Comparison of ENCODE assay signal across 19 cellular contexts in the genomic region with DNA sequence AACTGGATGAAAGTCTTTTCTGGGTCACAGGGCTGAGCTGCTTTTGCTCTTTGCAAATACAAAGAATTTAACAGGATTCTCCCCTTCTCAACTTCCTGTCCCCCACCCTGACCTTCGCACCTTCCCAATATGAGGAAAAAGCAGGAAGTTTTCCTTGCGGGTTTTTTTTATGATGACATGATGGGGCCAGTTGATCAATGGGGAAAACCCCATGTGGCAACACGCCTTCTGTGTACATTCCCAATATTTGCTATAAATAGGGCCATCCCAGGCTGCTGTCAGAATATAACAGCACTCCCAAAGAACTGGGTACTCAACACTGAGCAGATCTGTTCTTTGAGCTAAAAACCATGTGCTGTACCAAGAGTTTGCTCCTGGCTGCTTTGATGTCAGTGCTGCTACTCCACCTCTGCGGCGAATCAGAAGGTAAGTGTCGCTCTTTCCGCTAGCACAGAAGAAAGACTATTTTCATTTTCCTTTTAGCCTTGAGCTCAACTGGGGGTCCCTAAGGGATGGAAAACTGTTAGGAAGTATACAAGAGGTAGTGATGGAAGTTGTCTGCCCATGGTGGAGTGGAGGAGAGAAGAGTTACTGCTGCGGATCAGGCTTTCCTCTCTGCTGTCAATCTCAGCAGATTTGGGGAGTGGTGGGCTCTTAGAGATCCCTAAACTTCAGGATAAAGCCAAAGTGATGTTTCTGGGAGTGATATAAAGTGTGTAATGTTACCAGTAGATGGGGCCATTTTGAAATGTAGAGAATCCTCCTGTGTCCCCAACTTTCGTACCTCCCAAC. TPM values are rescaled to one million over a fixed set of nuclear protein-coding genes. Genes with fewer than 3 reads are reported as not detected.
DNase-seq lines count a peak whose midpoint lies in the region; ATAC-seq, FAIRE-seq and TF ChIP-seq lines count a peak whose summit lies in the region.
"Had no signal": no experiment of that assay in that cellular context is flagged by ENCODE, and none has a peak within 500 bp of the region (broad histone marks: within the 10 kb centered on the region; RNA-seq: fewer than 3 reads in every experiment).

TSS of gene CCL20 (plus strand) at position 281 of the 792 bp plus-strand sequence. CDS start at position 351, 70 bp downstream.

- 56 to 57% methylated on average over 7 to 9 of the region's 9 CpGs for WGBS in transverse colon (ENCODE audit: low coverage in 1 of 2), 2 donors

- peaks cover 19% of the 10 kb centered on the region for H3K27me3 Mint-ChIP-seq in stimulated activated naive CD8-positive, alpha-beta T cell treated with anti-CD3 and anti-CD28 coated beads, Interleukin-15, Interleukin-2, amounts not matched to agents 100 ng/mL and 50 ng/mL, for 24 hours
- H3K27me3 Mint-ChIP-seq in activated T-helper 1 cell treated with anti-CD3 and anti-CD28 coated beads, Interleukin-12 subunit alpha, Interleukin-12 subunit beta, Interleukin-2, Interleukin-4 antibody, amounts not matched to agents 30 ng/mL and 10 ng/mL and 1 ng/mL, durations not matched to agents 14 hours and 24 hours and 36 hours (ENCODE audit: insufficient read depth): no peaks in the 10 kb centered on the region

- H3K27ac Mint-ChIP-seq in stimulated activated naive CD8-positive, alpha-beta T cell treated with anti-CD3 and anti-CD28 coated beads, Interleukin-15, Interleukin-2, amounts not matched to agents 100 ng/mL and 50 ng/mL, for 24 hours: peak within 1 kb of the TSS; percentile 84
- no peak within 1 kb of the TSS for H3K27ac Mint-ChIP-seq in activated T-helper 1 cell treated with anti-CD3 and anti-CD28 coated beads, Interleukin-12 subunit alpha, Interleukin-12 subunit beta, Interleukin-2, Interleukin-4 antibody, amounts not matched to agents 30 ng/mL and 10 ng/mL and 1 ng/mL, durations not matched to agents 14 hours and 24 hours and 36 hours
- H3K27ac Mint-ChIP-seq: neural progenitor cell had no signal

- no peak for FAIRE-seq in keratinocyte (lab: Jason Lieb, UNC)
- FAIRE-seq: astrocyte, HTR-8/SVneo had no signal

- H3K4me1 Mint-ChIP-seq in stimulated activated naive CD8-positive, alpha-beta T cell treated with anti-CD3 and anti-CD28 coated beads, Interleukin-15, Interleukin-2, amounts not matched to agents 100 ng/mL and 50 ng/mL, for 24 hours (ENCODE audit: low read depth): peaks cover 36% of the 10 kb centered on the region
- H3K4me1 Mint-ChIP-seq in activated T-helper 1 cell treated with anti-CD3 and anti-CD28 coated beads, Interleukin-12 subunit alpha, Interleukin-12 subunit beta, Interleukin-2, Interleukin-4 antibody, amounts not matched to agents 30 ng/mL and 10 ng/mL and 1 ng/mL, durations not matched to agents 14 hours and 24 hours and 36 hours (ENCODE audit: low read depth): peaks cover 18% of the 10 kb centered on the region

- H3K9me3 ChIP-seq in keratinocyte (ENCODE audit: control insufficient read depth, low read depth, low read length) (no peaks in the 10 kb centered on the region), transverse colon (no peaks in the 10 kb centered on the region)
- H3K9me3 ChIP-seq: SJCRH30 had no signal

- H4K20me1 ChIP-seq in keratinocyte (ENCODE audit: control insufficient read depth, extremely low read depth, insufficient read depth, low read length): no peaks in the 10 kb centered on the region

- peak within 1 kb of the TSS in 1 of 3 experiments; percentile 15 for H3K4me3 ChIP-seq in keratinocyte (ENCODE audit: control insufficient read depth in 2 of 3, extremely low read depth in 1 of 3, insufficient read depth in 2 of 3, low read depth in 1 of 3, low read length in 3 of 3)
- no peak within 1 kb of the TSS for H3K4me3 ChIP-seq in transverse colon
- H3K4me3 ChIP-seq: neural progenitor cell, SJCRH30 had no signal

- H3K9me3 Mint-ChIP-seq in stimulated activated naive CD8-positive, alpha-beta T cell treated with anti-CD3 and anti-CD28 coated beads, Interleukin-15, Interleukin-2, amounts not matched to agents 100 ng/mL and 50 ng/mL, for 24 hours: no peaks in the 10 kb centered on the region
- H3K9me3 Mint-ChIP-seq in activated T-helper 1 cell treated with anti-CD3 and anti-CD28 coated beads, Interleukin-12 subunit alpha, Interleukin-12 subunit beta, Interleukin-2, Interleukin-4 antibody, amounts not matched to agents 30 ng/mL and 10 ng/mL and 1 ng/mL, durations not matched to agents 14 hours and 24 hours and 36 hours: no peaks in the 10 kb centered on the region
- H3K9me3 Mint-ChIP-seq: neural progenitor cell had no signal

- TF ChIP-seq CTCF in keratinocyte (optimal IDR thresholded peaks at IDR 0.05 in 1 of 3, IDR thresholded peaks at IDR 0.05 in 1 of 3, conservative IDR thresholded peaks at IDR 0.05 in 1 of 3; ENCODE audit: extremely low read depth in 1 of 3, insufficient read depth in 2 of 3, low read length in 3 of 3): no peak
- TF ChIP-seq CTCF in transverse colon (IDR thresholded peaks at IDR 0.05): no peak
- no peak for TF ChIP-seq CTCF in RWPE1 (conservative IDR thresholded peaks at IDR 0.05; ENCODE audit: low read depth)

- peaks cover 12% of the 10 kb centered on the region for H3K36me3 Mint-ChIP-seq in stimulated activated naive CD8-positive, alpha-beta T cell treated with anti-CD3 and anti-CD28 coated beads, Interleukin-15, Interleukin-2, amounts not matched to agents 100 ng/mL and 50 ng/mL, for 24 hours (ENCODE audit: low read depth)
- H3K36me3 Mint-ChIP-seq in activated T-helper 1 cell treated with anti-CD3 and anti-CD28 coated beads, Interleukin-12 subunit alpha, Interleukin-12 subunit beta, Interleukin-2, Interleukin-4 antibody, amounts not matched to agents 30 ng/mL and 10 ng/mL and 1 ng/mL, durations not matched to agents 14 hours and 24 hours and 36 hours (ENCODE audit: low read depth): peaks cover 3% of the 10 kb centered on the region
- H3K36me3 Mint-ChIP-seq: neural progenitor cell had no signal

- peak within 1 kb of the TSS; percentile 6 for H3K4me2 ChIP-seq in keratinocyte (ENCODE audit: control insufficient read depth, extremely low read depth, insufficient read depth, low read depth, low read length)
- H3K4me2 ChIP-seq: neural progenitor cell had no signal

- TF ChIP-seq EP300 in transverse colon (IDR thresholded peaks at IDR 0.05; ENCODE audit: low read depth): no peak

- POLR2A ChIA-PET in RWPE1 (lab: Yijun Ruan, JAX; ENCODE audit: low non-redundant PET): no interaction called here

- no peaks in the 10 kb centered on the region for H3K79me2 ChIP-seq in keratinocyte (ENCODE audit: control insufficient read depth, insufficient read depth, low read length)

- CTCF ChIA-PET in RWPE1 (lab: Yijun Ruan, JAX): interaction anchor here (0.5 to 0.6 kb wide), 2 partner anchors 489 to 1011 kb away, joined by 3 read pairs; no protein-coding TSS in a partner anchor

- no peak for ATAC-seq in stimulated activated naive CD8-positive, alpha-beta T cell treated with anti-CD3 and anti-CD28 coated beads, Interleukin-15, Interleukin-2, amounts not matched to agents 100 U/mL and 50 U/mL, for 24 hours
- no peak for ATAC-seq in HG02840 (IDR thresholded peaks at IDR 0.05; ENCODE audit: low FRiP score, unreplicated experiment)

- DNase-seq in stimulated activated naive CD8-positive, alpha-beta T cell treated with anti-CD3 and anti-CD28 coated beads, Interleukin-15, Interleukin-2, amounts not matched to agents 100 U/mL and 50 U/mL, for 24 hours: no peak
- no peak for DNase-seq in activated T-helper 1 cell treated with anti-CD3 and anti-CD28 coated beads, Interleukin-12 subunit alpha, Interleukin-12 subunit beta, Interleukin-2, Interleukin-4 antibody, amounts not matched to agents 30 ng/mL and 10 ng/mL and 1 ng/mL, durations not matched to agents 14 hours and 24 hours and 36 hours (ENCODE audit: low spot score)
- no peak for DNase-seq in keratinocyte (ENCODE audit: low read depth, low spot score)
- DNase-seq in transverse colon: peak; percentile 34
- no peak for DNase-seq in SKM-1 treated with dmso at 0.1 percent for 144 hours (lab: John Stamatoyannopoulos, UW; ENCODE audit: unreplicated experiment)
- no peak for DNase-seq in RWPE1 (ENCODE audit: low spot score)
- DNase-seq: activated CD4-positive, alpha-beta T cell treated with anti-CD3 and anti-CD28 coated beads, Interleukin-2, amount 50 U/mL, for 1 hour; activated effector memory CD4-positive, alpha-beta T cell treated with Interleukin-2 at 50 U/mL for 16 hours; HCEC 1CT; NCI-H1694 treated with DMSO at 0.1 percent for 48 hours; NCI-H524; retina; SJCRH30; stimulated activated CD4-positive, alpha-beta T cell treated with anti-CD3 and anti-CD28 coated beads, Interleukin-1b, Interleukin-23, amount 100 ng/mL, for 48 hours had no signal

- H3K27me3 ChIP-seq in keratinocyte (ENCODE audit: control insufficient read depth, extremely low read depth, insufficient read depth, low read length) (no peaks in the 10 kb centered on the region), transverse colon (no peaks in the 10 kb centered on the region)
- H3K27me3 ChIP-seq: neural progenitor cell, SJCRH30 had no signal

- H3K9ac ChIP-seq in keratinocyte (ENCODE audit: control insufficient read depth, extremely low read depth, insufficient read depth, low read length): no peak within 1 kb of the TSS
- H3K9ac ChIP-seq: neural progenitor cell had no signal

- dilution Hi-C loops in keratinocyte (cut with MboI; ENCODE audit: extremely low pct_ligation_motif_present, low sequenced_read_pairs): no loop called here

- TF ChIP-seq POLR2A in transverse colon (IDR thresholded peaks at IDR 0.05): peak; percentile 25

- in situ Hi-C loops in transverse colon (cut with MboI; ENCODE audit: low pct_ligation_motif_present in 1 of 4, low pct_unique_long_range_greater_than_20kb in 1 of 4, low sequenced_read_pairs in 3 of 4): no loop called here

- peaks cover 23% of the 10 kb centered on the region for H3K4me1 ChIP-seq in keratinocyte (ENCODE audit: control insufficient read depth, extremely low read depth, insufficient read depth, low read length)
- H3K4me1 ChIP-seq in transverse colon: peaks cover 0 to 25% (median 12%) of the 10 kb centered on the region in 4 donors

- no peaks in the 10 kb centered on the region for H3K9me1 ChIP-seq in keratinocyte (ENCODE audit: control insufficient read depth, extremely low read depth, insufficient read depth, low read length)

- intact Hi-C loops in activated T-helper 1 cell treated with anti-CD3 and anti-CD28 coated beads, Interleukin-12 subunit alpha, Interleukin-12 subunit beta, Interleukin-2, Interleukin-4 antibody, amounts not matched to agents 30 ng/mL and 10 ng/mL and 1 ng/mL, durations not matched to agents 14 hours and 24 hours and 36 hours (cut with micrococcal nuclease): no loop called here
- intact Hi-C loops in transverse colon (cut with DNase I; ENCODE audit: low total_unique reads): no loop called here

- H2AFZ ChIP-seq in keratinocyte (ENCODE audit: control insufficient read depth, low read length): no peak within 1 kb of the TSS
- H2AFZ ChIP-seq: neural progenitor cell had no signal

- no peak within 1 kb of the TSS for H3K27ac ChIP-seq in keratinocyte (ENCODE audit: control insufficient read depth, insufficient read depth, low read length)
- peak within 1 kb of the TSS in 1 of 4 donors; percentile 5 for H3K27ac ChIP-seq in transverse colon
- H3K27ac ChIP-seq in RWPE1: no peak within 1 kb of the TSS
- H3K27ac ChIP-seq: neural progenitor cell, SJCRH30 had no signal

- peak within 1 kb of the TSS; percentile 72 for H3K4me3 Mint-ChIP-seq in stimulated activated naive CD8-positive, alpha-beta T cell treated with anti-CD3 and anti-CD28 coated beads, Interleukin-15, Interleukin-2, amounts not matched to agents 100 ng/mL and 50 ng/mL, for 24 hours
- H3K4me3 Mint-ChIP-seq in activated T-helper 1 cell treated with anti-CD3 and anti-CD28 coated beads, Interleukin-12 subunit alpha, Interleukin-12 subunit beta, Interleukin-2, Interleukin-4 antibody, amounts not matched to agents 30 ng/mL and 10 ng/mL and 1 ng/mL, durations not matched to agents 14 hours and 24 hours and 36 hours: peak within 1 kb of the TSS; percentile 43
- H3K4me3 Mint-ChIP-seq: neural progenitor cell had no signal

- H3K36me3 ChIP-seq in keratinocyte (ENCODE audit: control insufficient read depth in 2 of 2, extremely low read depth in 1 of 2, insufficient read depth in 2 of 2, low read length in 2 of 2): peaks cover 0 to 6% of the 10 kb centered on the region in 2 experiments
- no peaks in the 10 kb centered on the region for H3K36me3 ChIP-seq in transverse colon
- H3K36me3 ChIP-seq: neural progenitor cell, SJCRH30 had no signal

RNA-seq across cellular contexts. Expression of gene CCL20, which starts in this region (rescaled TPM):
- total RNA-seq in activated T-helper 1 cell treated with anti-CD3 and anti-CD28 coated beads, Interleukin-12 subunit alpha, Interleukin-12 subunit beta, Interleukin-2, Interleukin-4 antibody, amounts not matched to agents 30 ng/mL and 10 ng/mL and 1 ng/mL, durations not matched to agents 14 hours and 24 hours and 36 hours: 1.2 and 3.2 TPM in 2 replicates
- 0.70 to 13.5 TPM (median 5.2 TPM) in 3 replicates for polyA plus RNA-seq in keratinocyte
- 3.1 TPM for polyA plus RNA-seq in keratinocyte (2011; ENCODE audit: low read depth)
- 1.3 and 2.9 TPM in 2 replicates for polyA plus RNA-seq in keratinocyte (2011; cell fraction: cytosol; rRNA removed)
- 4.0 and 4.7 TPM in 2 replicates for polyA plus RNA-seq in keratinocyte (2011; cell fraction: nucleus; rRNA removed)
- 1.0 and 11.7 TPM in 2 replicates for polyA plus RNA-seq in keratinocyte (2012; ENCODE audit: low replicate concordance)
- 1.5 to 6.9 TPM (median 2.0 TPM) in 3 replicates for polyA minus RNA-seq in keratinocyte
- polyA minus RNA-seq in keratinocyte (2011; cell fraction: cytosol; rRNA and poly(A)+ RNA removed): not detected
- polyA minus RNA-seq in keratinocyte (2011; cell fraction: nucleus; rRNA and poly(A)+ RNA removed): 2.1 and 3.4 TPM in 2 replicates
- 10 to 100 TPM in 1 of 4 donors, 1 to 10 TPM in 2, not detected in 1; 4.5 to 70.7 (median 9.3) TPM for total RNA-seq in transverse colon
- total RNA-seq: astrocyte had no signal
